In the genomic region with DNA sequence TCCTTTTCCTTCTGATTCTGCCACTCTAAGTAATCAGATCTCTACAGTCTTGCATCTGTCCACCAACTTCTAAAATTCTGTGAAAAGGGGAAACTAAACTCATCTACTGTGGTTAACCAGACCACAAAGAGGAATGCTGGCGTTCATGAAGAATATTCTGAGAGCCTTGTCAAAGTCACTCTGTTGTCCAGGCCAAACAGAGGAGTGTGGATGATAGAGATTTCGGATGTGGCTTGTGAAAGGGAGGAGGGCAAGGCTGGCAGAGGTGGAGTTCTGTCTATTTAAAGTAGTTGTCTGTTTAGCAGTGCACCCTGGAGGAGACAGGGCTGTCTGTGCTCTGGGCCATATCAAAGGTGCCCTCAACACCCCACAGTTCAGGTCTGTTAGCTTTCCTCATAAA, we compare ENCODE assay signal across 19 cellular contexts. TPM values are rescaled to one million over a fixed set of nuclear protein-coding genes. Genes with fewer than 3 reads are reported as not detected.
DNase-seq lines count a peak whose midpoint lies in the region; ATAC-seq and TF ChIP-seq lines count a peak whose summit lies in the region.
"Had no signal": no experiment of that assay in that cellular context is flagged by ENCODE, and none has a peak within 500 bp of the region (broad histone marks: within the 10 kb centered on the region; RNA-seq: fewer than 3 reads in every experiment).

No MANE protein-coding gene starts in this region.

- intact Hi-C loops in left cardiac atrium (cut with DNase I): loop anchor here in 1 of 2 donors (10.0 kb wide), 1 partner anchor 377 kb away; no protein-coding TSS in a partner anchor

- H3K36me3 Mint-ChIP-seq in stimulated activated naive CD8-positive, alpha-beta T cell treated with anti-CD3 and anti-CD28 coated beads, Interleukin-15, Interleukin-2, amounts not matched to agents 100 ng/mL and 50 ng/mL, for 24 hours (ENCODE audit: low read depth): no peaks in the 10 kb centered on the region

- peak overlapping the region; percentile 74 for H3K27ac ChIP-seq in SJCRH30
- H3K27ac ChIP-seq: 22Rv1, HL-60, SJSA1, skin epidermis, tibial nerve had no signal

- in situ Hi-C loops in astrocyte of the spinal cord (cut with HindIII; ENCODE audit: low sequenced_read_pairs): no loop called here

- DNase-seq in SIG-M5 treated with dmso at 0.1 percent for 504 hours (lab: John Stamatoyannopoulos, UW; ENCODE audit: unreplicated experiment): peak; percentile 18
- no peak for DNase-seq in SIG-M5 (lab: John Stamatoyannopoulos, UW)
- DNase-seq in SJCRH30: peak; percentile 56 to 79
- DNase-seq in astrocyte of the spinal cord (ENCODE audit: low read depth, low spot score): peak; percentile 52
- no peak for DNase-seq in left cardiac atrium
- DNase-seq: activated CD4-positive, alpha-beta T cell treated with anti-CD3 and anti-CD28 coated beads, Interleukin-2, amount 10 ng/mL, durations not matched to agents 24 days and 14 days; COR-L47; endodermal cell; NCI-H1436 treated with DMSO at 0.1 percent for 48 hours; NCI-H526 treated with DMSO at 0.1 percent for 48 hours had no signal

- H3K27me3 Mint-ChIP-seq in stimulated activated naive CD8-positive, alpha-beta T cell treated with anti-CD3 and anti-CD28 coated beads, Interleukin-15, Interleukin-2, amounts not matched to agents 100 ng/mL and 50 ng/mL, for 24 hours: peaks cover 47% of the 10 kb centered on the region

- no peaks in the 10 kb centered on the region for H3K9me3 ChIP-seq in SJCRH30 (replicated peaks)
- H3K9me3 ChIP-seq: SJSA1 had no signal

- H3K36me3 ChIP-seq in SJCRH30: no peaks in the 10 kb centered on the region
- H3K36me3 ChIP-seq: SJSA1, tibial nerve had no signal

- no peak for TF ChIP-seq CTCF in astrocyte of the spinal cord (IDR thresholded peaks at IDR 0.05; ENCODE audit: low read depth, low read length)

- H3K4me3 ChIP-seq in SJCRH30 (no peak overlapping the region), astrocyte of the spinal cord (ENCODE audit: low read depth, low read length) (no peak overlapping the region)
- H3K4me3 ChIP-seq: SJSA1, skin epidermis, tibial nerve had no signal

- ATAC-seq in left cardiac atrium (no peak), HG03280 (IDR thresholded peaks at IDR 0.05; ENCODE audit: unreplicated experiment) (no peak), HG03108 (IDR thresholded peaks at IDR 0.05; ENCODE audit: unreplicated experiment) (no peak)

- H3K27ac Mint-ChIP-seq in stimulated activated naive CD8-positive, alpha-beta T cell treated with anti-CD3 and anti-CD28 coated beads, Interleukin-15, Interleukin-2, amounts not matched to agents 100 ng/mL and 50 ng/mL, for 24 hours: no peak overlapping the region
- H3K27ac Mint-ChIP-seq: activated CD4-positive, alpha-beta T cell treated with anti-CD3 and anti-CD28 coated beads, Interleukin-2, amount 10 ng/mL, durations not matched to agents 24 days and 14 days; endodermal cell had no signal

- H3K4me1 ChIP-seq in SJCRH30: peaks cover 25% of the 10 kb centered on the region
- H3K4me1 ChIP-seq: tibial nerve had no signal

- H3K4me3 Mint-ChIP-seq in stimulated activated naive CD8-positive, alpha-beta T cell treated with anti-CD3 and anti-CD28 coated beads, Interleukin-15, Interleukin-2, amounts not matched to agents 100 ng/mL and 50 ng/mL, for 24 hours: peak overlapping the region; percentile 0
- H3K4me3 Mint-ChIP-seq: activated CD4-positive, alpha-beta T cell treated with anti-CD3 and anti-CD28 coated beads, Interleukin-2, amount 10 ng/mL, durations not matched to agents 24 days and 14 days; endodermal cell; nephron had no signal

- H3K27me3 ChIP-seq in SJCRH30: no peaks in the 10 kb centered on the region
- H3K27me3 ChIP-seq: SJSA1, tibial nerve had no signal

- H3K4me1 Mint-ChIP-seq in stimulated activated naive CD8-positive, alpha-beta T cell treated with anti-CD3 and anti-CD28 coated beads, Interleukin-15, Interleukin-2, amounts not matched to agents 100 ng/mL and 50 ng/mL, for 24 hours (ENCODE audit: low read depth): peaks cover 22% of the 10 kb centered on the region
- H3K4me1 Mint-ChIP-seq: endodermal cell had no signal

- H3K9me3 Mint-ChIP-seq in stimulated activated naive CD8-positive, alpha-beta T cell treated with anti-CD3 and anti-CD28 coated beads, Interleukin-15, Interleukin-2, amounts not matched to agents 100 ng/mL and 50 ng/mL, for 24 hours: peaks cover 17% of the 10 kb centered on the region
- H3K9me3 Mint-ChIP-seq: activated CD4-positive, alpha-beta T cell treated with anti-CD3 and anti-CD28 coated beads, Interleukin-2, amount 10 ng/mL, durations not matched to agents 24 days and 14 days had no signal

RNA-seq across cellular contexts. Expression of a gene that starts 33.9 kb away (rescaled TPM):
- total RNA-seq in SJCRH30 (2014; rRNA removed; shearing (Covaris generic)): 2.3 TPM in 2 replicates
- 100 to 1,000 TPM; 194 to 230 TPM for total RNA-seq in left cardiac atrium
- total RNA-seq: activated CD4-positive, alpha-beta T cell treated with anti-CD3 and anti-CD28 coated beads, Interleukin-2, amount 10 ng/mL, durations not matched to agents 24 days and 14 days had no signal

Comparison
In these comparisons a context has a peak if more than half of its experiments do, and no peak if none do; other contexts are left out.
1. DNase-seq: peak in SIG-M5 treated with dmso at 0.1 percent for 504 hours (single experiment), SJCRH30 (2 of 2) and astrocyte of the spinal cord (single experiment); none in SIG-M5 (single experiment) and left cardiac atrium (single experiment).
2. RNA of a gene that starts 33.9 kb away (total RNA-seq): 194 to 230 TPM in left cardiac atrium; 2.3 TPM in SJCRH30; every median in the first group is over 10 times any median in the second.